ENCODE assay signal across 19 cellular contexts in the genomic region with DNA sequence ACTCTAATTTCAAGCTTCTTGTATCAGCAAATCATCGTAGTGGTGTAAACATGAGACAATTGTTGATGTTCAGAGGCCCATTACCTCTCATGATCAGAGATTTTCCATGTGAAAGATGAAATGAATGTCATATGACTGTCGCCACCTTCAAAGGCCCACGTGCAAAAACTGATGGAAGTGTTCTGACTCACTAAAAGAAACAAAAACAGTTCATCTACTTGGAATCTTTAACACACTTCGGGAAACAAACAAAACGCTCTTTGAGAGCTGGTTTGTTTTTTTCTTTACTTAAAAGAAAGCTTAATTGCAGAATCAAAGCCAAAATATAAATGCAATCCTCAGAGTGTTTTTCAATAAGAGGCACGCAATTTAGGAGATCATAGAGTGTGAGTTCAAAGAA.
DNase-seq lines count a peak whose midpoint lies in the region; ATAC-seq and TF ChIP-seq lines count a peak whose summit lies in the region.
"Had no signal": no experiment of that assay in that cellular context is flagged by ENCODE, and none has a peak within 500 bp of the region (broad histone marks: within the 10 kb centered on the region; RNA-seq: fewer than 3 reads in every experiment).

No MANE protein-coding gene starts in this region.

- ATAC-seq in foreskin keratinocyte = no peak

- DNase-seq in COLO829 (ENCODE audit: low spot score) (peak; percentile 23), LHCN-M2 (ENCODE audit: low read depth) (peak; percentile 19), astrocyte of the hippocampus (ENCODE audit: low read depth, low spot score) (peak; percentile 12), fibroblast of villous mesenchyme (ENCODE audit: low read depth) (peak; percentile 60), foreskin keratinocyte (no peak), NCI-H226 (no peak), AG20443 (ENCODE audit: low spot score) (no peak), NCI-H1417 (lab: John Stamatoyannopoulos, UW) (no peak)
- DNase-seq: H7, HFFc6, Kasumi-1, NCI-H1092, NCI-H146, NCI-H2029 treated with DMSO at 0.1 percent for 48 hours, NCI-H446 treated with DMSO at 0.1 percent for 48 hours, NCI-H526 treated with DMSO at 0.1 percent for 48 hours, SHP77 treated with DMSO at 0.1 percent for 48 hours had no signal

- TF ChIP-seq CTCF in fibroblast of villous mesenchyme (IDR thresholded peaks at IDR 0.05; ENCODE audit: insufficient read depth, low read depth, low read length) (no peak), foreskin keratinocyte (conservative IDR thresholded peaks at IDR 0.05) (no peak)

- no peak overlapping the region for H3K27ac ChIP-seq in foreskin keratinocyte
- H3K27ac ChIP-seq: C4-2B, RWPE1 had no signal

- no peaks in the 10 kb centered on the region for H3K4me1 ChIP-seq in foreskin keratinocyte

- H3K27me3 ChIP-seq in foreskin keratinocyte = no peaks in the 10 kb centered on the region

- no peak overlapping the region for H3K4me3 ChIP-seq in fibroblast of villous mesenchyme (ENCODE audit: low read depth, low read length)

Comparison
In these comparisons a context has a peak if more than half of its experiments do, and no peak if none do; other contexts are left out.
1. DNase-seq: peak in COLO829 (single experiment), LHCN-M2 (single experiment), astrocyte of the hippocampus (single experiment) and fibroblast of villous mesenchyme (single experiment); none in foreskin keratinocyte (0 of 2), NCI-H226 (single experiment), AG20443 (single experiment) and NCI-H1417 (0 of 3).